ENCODE assay signal across 11 cellular contexts in the genomic region with DNA sequence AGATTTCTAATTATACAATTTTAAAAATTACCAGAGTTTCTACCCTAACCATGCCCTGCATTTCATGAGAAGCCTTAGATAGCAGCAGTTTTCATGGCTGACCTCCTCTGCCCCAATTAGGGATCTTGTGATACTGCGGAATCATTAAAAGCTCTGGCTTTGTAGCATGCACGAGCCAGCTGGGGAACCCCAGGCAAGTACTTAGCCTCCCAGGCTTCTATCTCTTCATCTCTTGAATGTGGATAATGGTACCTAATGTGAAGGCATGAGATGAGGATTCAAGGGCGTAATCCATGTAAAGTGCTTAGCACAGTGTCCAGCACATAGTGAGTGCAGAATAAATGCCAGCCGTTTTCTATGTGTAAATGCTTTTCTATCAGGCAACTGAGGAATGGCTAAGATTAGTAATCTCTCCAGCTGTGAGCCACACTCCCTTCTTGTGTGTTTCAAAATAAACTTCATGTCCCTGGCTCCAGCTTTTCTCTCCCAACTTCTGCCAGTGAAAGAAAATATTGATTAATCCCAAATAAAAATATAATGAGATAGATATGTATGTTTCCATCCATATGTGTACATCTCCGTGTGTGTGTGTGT.
"Had no signal": no experiment of that assay in that cellular context is flagged by ENCODE, and none has a peak within 500 bp of the region (broad histone marks: within the 10 kb centered on the region; RNA-seq: fewer than 3 reads in every experiment).

No MANE protein-coding gene starts in this region.

- DNase-seq: esophagus squamous epithelium; foreskin melanocyte; head of caudate nucleus; kidney; left colon; mucosa of descending colon; naive thymus-derived CD8-positive, alpha-beta T cell; sigmoid colon; stimulated activated CD4-positive, alpha-beta T cell treated with anti-CD3 and anti-CD28 coated beads, Interleukin-2, amount 100 ng/mL, for 48 hours; stimulated activated naive CD4-positive, alpha-beta T cell treated with Interleukin-2 at 50 U/mL for 16 hours; trophoblast cell had no signal

- ATAC-seq: left colon; mucosa of descending colon; naive thymus-derived CD8-positive, alpha-beta T cell had no signal
